In the genomic region with DNA sequence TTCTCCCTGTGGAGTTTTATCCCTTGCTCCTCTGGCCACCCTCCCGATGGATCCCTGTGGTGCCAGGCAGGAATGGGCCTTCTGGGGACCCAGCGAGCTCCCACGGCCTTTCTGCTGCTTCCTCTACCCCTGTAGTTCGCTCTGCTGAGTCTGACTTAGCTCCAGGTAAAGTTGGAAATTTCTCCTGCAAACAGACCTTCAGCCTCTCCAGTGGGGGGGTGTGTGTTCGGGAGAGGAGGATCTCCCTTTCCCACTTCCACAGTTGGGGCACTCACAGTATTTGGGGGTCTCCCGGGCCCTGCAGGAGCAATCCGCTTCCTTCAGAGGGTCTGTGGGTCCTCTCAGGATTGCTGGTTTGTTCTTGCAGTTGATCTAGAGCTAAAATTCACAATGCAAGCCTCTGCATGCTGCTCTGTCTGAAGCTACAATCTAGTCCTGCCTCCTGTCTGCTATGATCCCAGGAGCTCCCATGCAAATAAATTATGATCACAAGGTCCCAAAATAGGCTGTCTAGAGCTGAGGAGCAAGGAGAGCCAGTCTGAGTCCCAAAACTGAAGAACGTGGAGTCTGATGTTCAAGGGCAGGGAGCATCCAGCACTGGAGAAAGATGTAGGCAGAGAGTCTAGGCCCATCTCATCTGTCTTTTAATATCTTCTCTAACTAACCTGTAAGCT, we compare ENCODE assay signal across 9 cellular contexts. TPM values are rescaled to one million over a fixed set of nuclear protein-coding genes. Genes with fewer than 3 reads are reported as not detected.
DNase-seq lines count a peak whose midpoint lies in the region; TF ChIP-seq lines count a peak whose summit lies in the region.
"Had no signal": no experiment of that assay in that cellular context is flagged by ENCODE, and none has a peak within 500 bp of the region (broad histone marks: within the 10 kb centered on the region; RNA-seq: fewer than 3 reads in every experiment).

No MANE protein-coding gene starts in this region.

- peaks cover 31% of the 10 kb centered on the region for H3K4me1 Mint-ChIP-seq in activated CD4-positive, alpha-beta T cell treated with anti-CD3 and anti-CD28 coated beads, Interleukin-2, amount 10 ng/mL, durations not matched to agents 7 days and 5 days
- peaks cover 62% of the 10 kb centered on the region for H3K4me1 Mint-ChIP-seq in activated naive CD8-positive, alpha-beta T cell (ENCODE audit: low read depth)

- H3K4me1 ChIP-seq in suprapubic skin: peaks cover 47% of the 10 kb centered on the region
- no peaks in the 10 kb centered on the region for H3K4me1 ChIP-seq in SJCRH30

- peaks cover 6% of the 10 kb centered on the region for H3K9me3 Mint-ChIP-seq in activated CD4-positive, alpha-beta T cell treated with anti-CD3 and anti-CD28 coated beads, Interleukin-2, amount 10 ng/mL, durations not matched to agents 7 days and 5 days
- H3K9me3 Mint-ChIP-seq in activated naive CD8-positive, alpha-beta T cell (ENCODE audit: low read depth): no peaks in the 10 kb centered on the region

- peaks cover 54% of the 10 kb centered on the region for H3K36me3 Mint-ChIP-seq in activated CD4-positive, alpha-beta T cell treated with anti-CD3 and anti-CD28 coated beads, Interleukin-2, amount 10 ng/mL, durations not matched to agents 7 days and 5 days (ENCODE audit: low read depth)
- H3K36me3 Mint-ChIP-seq in activated naive CD8-positive, alpha-beta T cell: peaks cover 10% of the 10 kb centered on the region

- H3K27me3 Mint-ChIP-seq in activated CD4-positive, alpha-beta T cell treated with anti-CD3 and anti-CD28 coated beads, Interleukin-2, amount 10 ng/mL, durations not matched to agents 7 days and 5 days: no peaks in the 10 kb centered on the region
- no peaks in the 10 kb centered on the region for H3K27me3 Mint-ChIP-seq in activated naive CD8-positive, alpha-beta T cell

- H3K9me3 ChIP-seq in suprapubic skin: no peaks in the 10 kb centered on the region
- peaks cover 7% of the 10 kb centered on the region for H3K9me3 ChIP-seq in SJCRH30 (replicated peaks)

- WGBS in suprapubic skin: 58% methylated on average over 8 of the region's 8 CpGs

- CTCF ChIA-PET in activated CD4-positive, alpha-beta T cell treated with anti-CD3 and anti-CD28 coated beads, Interleukin-2, amount 10 ng/mL, durations not matched to agents 7 days and 5 days (lab: Charles Lee): interaction anchor here (1.4 kb wide), 2 partner anchors 9 to 13 kb away, joined by 3 to 4 read pairs; no protein-coding TSS in a partner anchor

- POLR2A ChIA-PET in activated CD4-positive, alpha-beta T cell treated with anti-CD3 and anti-CD28 coated beads, Interleukin-2, amount 10 ng/mL, durations not matched to agents 7 days and 5 days (lab: Charles Lee): no interaction called here

- no peak for TF ChIP-seq POLR2A in suprapubic skin (IDR thresholded peaks at IDR 0.05)

- H3K4me3 Mint-ChIP-seq in activated CD4-positive, alpha-beta T cell treated with anti-CD3 and anti-CD28 coated beads, Interleukin-2, amount 10 ng/mL, durations not matched to agents 7 days and 5 days: no peak overlapping the region
- H3K4me3 Mint-ChIP-seq in activated naive CD8-positive, alpha-beta T cell: no peak overlapping the region

- H3K27ac Mint-ChIP-seq in activated CD4-positive, alpha-beta T cell treated with anti-CD3 and anti-CD28 coated beads, Interleukin-2, amount 10 ng/mL, durations not matched to agents 7 days and 5 days: peak overlapping the region; percentile 60
- peak overlapping the region; percentile 88 for H3K27ac Mint-ChIP-seq in activated naive CD8-positive, alpha-beta T cell

- TF ChIP-seq CTCF in suprapubic skin (IDR thresholded peaks at IDR 0.05): no peak

- DNase-seq in activated CD4-positive, alpha-beta T cell treated with anti-CD3 and anti-CD28 coated beads, Interleukin-2, amount 10 ng/mL, durations not matched to agents 7 days and 5 days: no peak
- no peak for DNase-seq in activated CD4-positive, alpha-beta T cell treated with anti-CD3 and anti-CD28 coated beads, Interleukin-2, amount 50 U/mL, for 1 hour
- DNase-seq in suprapubic skin (ENCODE audit: low spot score in 2 of 2): no peak
- DNase-seq in SJCRH30: no peak
- DNase-seq in NCI-H524 treated with DMSO at 0.1 percent for 48 hours (lab: John Stamatoyannopoulos, UW): no peak
- no peak for DNase-seq in kidney glomerular epithelial cell (lab: John Stamatoyannopoulos, UW)
- DNase-seq: GOT3 had no signal

- TF ChIP-seq EP300 in suprapubic skin (IDR thresholded peaks at IDR 0.05): no peak

- peak overlapping the region; percentile 31 for H3K27ac ChIP-seq in layer of hippocampus (ENCODE audit: low read depth, low read length)
- peak overlapping the region; percentile 85 for H3K27ac ChIP-seq in suprapubic skin
- H3K27ac ChIP-seq in SJCRH30: no peak overlapping the region

- H3K27me3 ChIP-seq in layer of hippocampus (ENCODE audit: control insufficient read depth, insufficient read depth, low read length) (no peaks in the 10 kb centered on the region), suprapubic skin (no peaks in the 10 kb centered on the region), SJCRH30 (no peaks in the 10 kb centered on the region)

- H3K36me3 ChIP-seq in suprapubic skin (peaks cover 26% of the 10 kb centered on the region), SJCRH30 (peaks cover 46% of the 10 kb centered on the region)

- H3K4me3 ChIP-seq in suprapubic skin (no peak overlapping the region), SJCRH30 (no peak overlapping the region)

RNA-seq across cellular contexts. Expression of gene MTRFR, which starts 18.3 kb away (rescaled TPM):
- total RNA-seq in activated CD4-positive, alpha-beta T cell treated with anti-CD3 and anti-CD28 coated beads, Interleukin-2, amount 10 ng/mL, durations not matched to agents 7 days and 5 days: 10 to 100 TPM; 29.2 to 30.8 TPM
- total RNA-seq in suprapubic skin: 10 to 100 TPM in 1 of 4 donors, 1 to 10 TPM in 3; 6.4 to 17.1 (median 8.2) TPM
- 16.9 and 19.8 TPM in 2 replicates for total RNA-seq in SJCRH30 (2014; rRNA removed; shearing (Covaris generic))

RNA-seq across cellular contexts. Expression of gene MPHOSPH9, which starts 18.6 kb away (rescaled TPM):
- 100 to 1,000 TPM; 134 to 162 TPM for total RNA-seq in activated CD4-positive, alpha-beta T cell treated with anti-CD3 and anti-CD28 coated beads, Interleukin-2, amount 10 ng/mL, durations not matched to agents 7 days and 5 days
- 10 to 100 TPM; 14.0 to 44.3 (median 14.3) TPM for total RNA-seq in suprapubic skin
- 68.7 and 78.2 TPM in 2 replicates for total RNA-seq in SJCRH30 (2014; rRNA removed; shearing (Covaris generic))

RNA-seq across cellular contexts. Expression of gene CDK2AP1, which starts 20.1 kb away (rescaled TPM):
- 10 to 100 TPM; 28.7 to 34.3 TPM for total RNA-seq in activated CD4-positive, alpha-beta T cell treated with anti-CD3 and anti-CD28 coated beads, Interleukin-2, amount 10 ng/mL, durations not matched to agents 7 days and 5 days
- 100 to 1,000 TPM in 1 of 4 donors, 10 to 100 TPM in 3; 45.1 to 133 (median 84.4) TPM for total RNA-seq in suprapubic skin
- total RNA-seq in SJCRH30 (2014; rRNA removed; shearing (Covaris generic)): 369 and 389 TPM in 2 replicates
